ENCODE assay signal across 12 cellular contexts in genomic region chr20:63571087-63571478, GRCh38. TPM values are rescaled to one million over a fixed set of nuclear protein-coding genes. Genes with fewer than 3 reads are reported as not detected.
"Had no signal": no experiment of that assay in that cellular context is flagged by ENCODE, and none has a peak within 500 bp of the region (broad histone marks: within the 10 kb centered on the region; RNA-seq: fewer than 3 reads in every experiment).

No MANE protein-coding gene starts in this region.

RNA-seq across cellular contexts. Expression of gene SRMS, which starts 23.5 kb away (rescaled TPM):
- total RNA-seq: activated CD4-positive, alpha-beta memory T cell treated with anti-CD3 and anti-CD28 coated beads for 36 hours; activated CD4-positive, alpha-beta memory T cell treated with anti-CD3 and anti-CD28 coated beads, Interleukin-2, amount 10 ng/mL, durations not matched to agents 7 days and 5 days; activated CD4-positive, alpha-beta T cell treated with anti-CD3 and anti-CD28 coated beads for 36 hours; activated CD4-positive, alpha-beta T cell treated with anti-CD3 and anti-CD28 coated beads, Interleukin-2, amount 10 ng/mL, durations not matched to agents 24 days and 14 days; activated CD4-positive, alpha-beta T cell treated with anti-CD3 and anti-CD28 coated beads, Interleukin-2, amount 10 ng/mL, durations not matched to agents 7 days and 5 days; activated CD8-positive, alpha-beta memory T cell treated with anti-CD3 and anti-CD28 coated beads for 36 hours; activated CD8-positive, alpha-beta memory T cell treated with anti-CD3 and anti-CD28 coated beads, Interleukin-2, amount 10 ng/mL, durations not matched to agents 7 days and 5 days; activated CD8-positive, alpha-beta T cell treated with anti-CD3 and anti-CD28 coated beads for 36 hours; activated CD8-positive, alpha-beta T cell treated with anti-CD3 and anti-CD28 coated beads, Interleukin-2, amount 10 ng/mL, durations not matched to agents 7 days and 5 days; T-helper 1 cell treated with Interleukin-12 subunit alpha and Interleukin-12 subunit beta and Interleukin-4 antibody, amounts not matched to agents 30 ng/mL and 1 ng/mL, for 36 hours; T-helper 17 cell; T-helper 2 cell treated with Interferon-gamma antibody and Interleukin-4, amounts not matched to agents 100 ng/mL and 5 ng/mL, for 36 hours had no signal
